Comparison of ENCODE assay signal across 8 cellular contexts in the genomic region with DNA sequence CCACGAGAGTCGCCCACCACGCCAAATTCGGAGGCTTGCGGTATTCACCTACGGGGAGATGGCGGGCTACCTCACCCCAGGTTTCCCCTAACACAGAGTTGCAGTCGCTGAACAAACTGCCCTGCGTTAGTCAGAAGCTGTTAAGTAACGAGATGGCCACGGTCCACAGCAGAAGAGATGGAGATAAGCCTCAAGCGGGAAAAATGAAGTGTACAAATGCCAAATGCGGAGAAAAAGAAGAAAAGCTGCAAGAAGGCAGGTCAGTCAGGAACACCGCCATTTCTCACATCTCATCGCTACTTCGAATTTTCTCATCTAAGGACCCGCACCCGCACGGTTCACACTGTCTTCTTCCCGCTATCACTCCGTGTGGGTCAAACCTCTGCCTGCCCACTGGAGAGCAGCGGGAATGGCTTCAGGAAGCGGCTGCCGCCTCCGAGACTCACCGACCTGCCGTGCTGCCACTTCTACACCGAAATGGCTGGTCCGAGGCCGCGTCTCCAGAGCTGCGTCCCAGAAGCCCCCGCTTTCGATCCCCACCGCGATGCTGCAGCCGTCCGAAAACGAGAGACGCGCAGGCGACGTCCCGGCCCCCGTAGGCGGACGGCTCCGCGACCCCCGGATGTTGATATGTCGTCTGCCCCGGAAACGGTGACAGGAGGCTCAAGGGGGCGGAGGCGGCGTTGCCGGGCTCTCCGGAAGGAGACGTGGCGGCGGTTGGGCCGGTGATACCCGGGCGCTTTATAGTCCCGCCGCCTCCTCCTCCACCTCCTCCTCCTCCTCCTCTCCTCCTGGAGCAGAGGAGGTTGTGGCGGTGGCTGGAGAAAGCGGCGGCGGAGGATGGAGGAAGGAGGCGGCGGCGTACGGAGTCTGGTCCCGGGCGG. TPM values are rescaled to one million over a fixed set of nuclear protein-coding genes. Genes with fewer than 3 reads are reported as not detected.
A peak's percentile ranks its signal among the peaks of the same experiment; 100 is the strongest.
DNase-seq lines count a peak whose midpoint lies in the region; ATAC-seq, FAIRE-seq and TF ChIP-seq lines count a peak whose summit lies in the region.

A gene with protein sequence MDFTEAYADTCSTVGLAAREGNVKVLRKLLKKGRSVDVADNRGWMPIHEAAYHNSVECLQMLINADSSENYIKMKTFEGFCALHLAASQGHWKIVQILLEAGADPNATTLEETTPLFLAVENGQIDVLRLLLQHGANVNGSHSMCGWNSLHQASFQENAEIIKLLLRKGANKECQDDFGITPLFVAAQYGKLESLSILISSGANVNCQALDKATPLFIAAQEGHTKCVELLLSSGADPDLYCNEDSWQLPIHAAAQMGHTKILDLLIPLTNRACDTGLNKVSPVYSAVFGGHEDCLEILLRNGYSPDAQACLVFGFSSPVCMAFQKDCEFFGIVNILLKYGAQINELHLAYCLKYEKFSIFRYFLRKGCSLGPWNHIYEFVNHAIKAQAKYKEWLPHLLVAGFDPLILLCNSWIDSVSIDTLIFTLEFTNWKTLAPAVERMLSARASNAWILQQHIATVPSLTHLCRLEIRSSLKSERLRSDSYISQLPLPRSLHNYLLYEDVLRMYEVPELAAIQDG (minus strand): TSS at position 583 of the 884 bp plus-strand sequence. CDS start 21,381 bp downstream, outside the sequence.
A gene with protein sequence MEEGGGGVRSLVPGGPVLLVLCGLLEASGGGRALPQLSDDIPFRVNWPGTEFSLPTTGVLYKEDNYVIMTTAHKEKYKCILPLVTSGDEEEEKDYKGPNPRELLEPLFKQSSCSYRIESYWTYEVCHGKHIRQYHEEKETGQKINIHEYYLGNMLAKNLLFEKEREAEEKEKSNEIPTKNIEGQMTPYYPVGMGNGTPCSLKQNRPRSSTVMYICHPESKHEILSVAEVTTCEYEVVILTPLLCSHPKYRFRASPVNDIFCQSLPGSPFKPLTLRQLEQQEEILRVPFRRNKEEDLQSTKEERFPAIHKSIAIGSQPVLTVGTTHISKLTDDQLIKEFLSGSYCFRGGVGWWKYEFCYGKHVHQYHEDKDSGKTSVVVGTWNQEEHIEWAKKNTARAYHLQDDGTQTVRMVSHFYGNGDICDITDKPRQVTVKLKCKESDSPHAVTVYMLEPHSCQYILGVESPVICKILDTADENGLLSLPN (plus strand): TSS at position 674 of the 884 bp plus-strand sequence. CDS start 167 bp downstream, at position 841.

- H3K4me3 ChIP-seq in ACC112 (ENCODE audit: low read depth, low read length) (peak within 1 kb of the TSS; percentile 83), WERI-Rb-1 (ENCODE audit: low read depth, low read length) (peak within 1 kb of the TSS; percentile 90), breast epithelium (peak within 1 kb of the TSS; percentile 75 to 84 (median 76)), iPS-20b (ENCODE audit: low read length) (peak within 1 kb of the TSS; percentile 95), small intestine (ENCODE audit: low read depth in 1 of 2, low read length in 2 of 2) (peak within 1 kb of the TSS; percentile 63 to 84)

- H3K9me3 ChIP-seq in WERI-Rb-1 (ENCODE audit: severe bottlenecking) (no peaks in the 10 kb centered on the region), breast epithelium (no peaks in the 10 kb centered on the region), iPS-20b (ENCODE audit: insufficient read depth, low read depth, low read length) (no peaks in the 10 kb centered on the region), small intestine (ENCODE audit: control insufficient read depth, low read depth) (no peaks in the 10 kb centered on the region)

- peaks cover 95% of the 10 kb centered on the region for H3K79me2 ChIP-seq in ACC112 (ENCODE audit: control insufficient read depth, insufficient read depth, low read length, unreplicated experiment)

- intact Hi-C loops in breast epithelium (cut with DNase I; ENCODE audit: low total_unique reads): loop anchor here (5.0 kb wide), 1 partner anchor 186 kb away; a partner anchor contains a TSS

- ATAC-seq in GM18870 (IDR thresholded peaks at IDR 0.05; ENCODE audit: unreplicated experiment) (peak; percentile 85), HG03108 (IDR thresholded peaks at IDR 0.05; ENCODE audit: unreplicated experiment) (peak; percentile 95)

- peak within 1 kb of the TSS; percentile 96 for H3K9ac ChIP-seq in iPS-20b (ENCODE audit: low read depth, low read length)

- H3K27ac ChIP-seq in ACC112 (ENCODE audit: low read depth, low read length): peak within 1 kb of the TSS; percentile 67
- peak within 1 kb of the TSS; percentile 94 for H3K27ac ChIP-seq in WERI-Rb-1
- peak within 1 kb of the TSS; percentile 84 to 86 for H3K27ac ChIP-seq in breast epithelium
- peak within 1 kb of the TSS; percentile 76 for H3K27ac ChIP-seq in iPS-20b (ENCODE audit: low read length)
- peak within 1 kb of the TSS; percentile 75 to 87 for H3K27ac ChIP-seq in small intestine (ENCODE audit: low read depth in 1 of 2, low read length in 1 of 2)

- DNase-seq in NCI-H2196 treated with DMSO at 0.1 percent for 48 hours (lab: John Stamatoyannopoulos, UW; ENCODE audit: unreplicated experiment) (peak; percentile 41), WERI-Rb-1 (peak; percentile 97), breast epithelium (ENCODE audit: low spot score in 2 of 2) (peak; percentile 75 to 84), small intestine (peak; percentile 86)

- H3K36me3 ChIP-seq in ACC112 (ENCODE audit: insufficient read depth, low read length) (no peaks in the 10 kb centered on the region), WERI-Rb-1 (peaks cover 16% of the 10 kb centered on the region), breast epithelium (no peaks in the 10 kb centered on the region), iPS-20b (ENCODE audit: insufficient read depth, low read depth, low read length) (peaks cover 7% of the 10 kb centered on the region; the same call in 1 of the 2 replicates), small intestine (ENCODE audit: control insufficient read depth in 2 of 2, insufficient read depth in 2 of 2, low read length in 2 of 2) (no peaks in the 10 kb centered on the region)

- FAIRE-seq in small intestine (lab: Jason Lieb, UNC): no peak

- no peaks in the 10 kb centered on the region for H3K27me3 ChIP-seq in ACC112 (ENCODE audit: insufficient read depth, low read length)
- H3K27me3 ChIP-seq in WERI-Rb-1 (ENCODE audit: insufficient read depth, low read depth, severe bottlenecking): no peaks in the 10 kb centered on the region
- H3K27me3 ChIP-seq in breast epithelium: no peaks in the 10 kb centered on the region
- no peaks in the 10 kb centered on the region for H3K27me3 ChIP-seq in iPS-20b (ENCODE audit: insufficient read depth, low read length)
- H3K27me3 ChIP-seq in small intestine (ENCODE audit: control insufficient read depth in 2 of 2, insufficient read depth in 2 of 2, low read length in 2 of 2): no peaks in the 10 kb centered on the region

- peak within 1 kb of the TSS; percentile 99 for H2AFZ ChIP-seq in ACC112 (ENCODE audit: low read length, unreplicated experiment)

- TF ChIP-seq POLR2A in breast epithelium (IDR thresholded peaks at IDR 0.05): no peak

- WGBS in small intestine, 3 donors: 0% methylated on average over 61 to 76 of the region's 76 CpGs

- TF ChIP-seq CTCF in WERI-Rb-1 (IDR thresholded peaks at IDR 0.05; ENCODE audit: low read depth, low read length): no peak
- TF ChIP-seq CTCF in breast epithelium (IDR thresholded peaks at IDR 0.05): no peak

- H3K4me1 ChIP-seq in ACC112 (ENCODE audit: control insufficient read depth, insufficient read depth, low read length, unreplicated experiment) (peaks cover 33% of the 10 kb centered on the region), breast epithelium (peaks cover 3 to 10% of the 10 kb centered on the region in 2 donors), iPS-20b (ENCODE audit: insufficient read depth, low read length) (peaks cover 21% of the 10 kb centered on the region; the same call in 1 of the 2 replicates), small intestine (ENCODE audit: control insufficient read depth in 2 of 2, insufficient read depth in 1 of 2, low read depth in 1 of 2, low read length in 1 of 2) (peaks cover 6 to 12% of the 10 kb centered on the region in 2 donors)

RNA-seq across cellular contexts. Expression of the first gene that starts in this region (rescaled TPM):
- 10 to 100 TPM; 22.0 to 37.9 (median 22.7) TPM for total RNA-seq in breast epithelium
- polyA plus RNA-seq in small intestine: 1 to 10 TPM; 6.0 to 6.7 (median 6.5) TPM

RNA-seq across cellular contexts. Expression of the second gene that starts in this region (rescaled TPM):
- total RNA-seq in breast epithelium: 100 to 1,000 TPM in 1 of 3 donors, 10 to 100 TPM in 2; 82.9 to 114 (median 87.1) TPM
- polyA plus RNA-seq in small intestine: 10 to 100 TPM; 13.0 to 42.7 (median 19.7) TPM

Comparison
In these comparisons a context has a peak if more than half of its experiments do, and no peak if none do; other contexts are left out.
1. Peak in every context shown above with its lines: DNase-seq, ATAC-seq, H3K4me3 ChIP-seq and H3K27ac ChIP-seq.
2. DNase-seq: peak in every context shown above with its lines; median percentile 97 in WERI-Rb-1; 86 in small intestine; 80 in breast epithelium; 41 in NCI-H2196 treated with DMSO at 0.1 percent for 48 hours.